11 cellular contexts compared by ENCODE assay signal in genomic region chr7:145276118-145276517, GRCh38.
"Had no signal": no experiment of that assay in that cellular context is flagged by ENCODE, and none has a peak within 500 bp of the region (broad histone marks: within the 10 kb centered on the region; RNA-seq: fewer than 3 reads in every experiment).

No MANE protein-coding gene starts in this region.

- ATAC-seq: GM23338, HCT116 had no signal

- H3K36me3 ChIP-seq: HAP-1 had no signal

- FAIRE-seq: H1, H54 had no signal

- H2AFZ ChIP-seq: GM23248, GM23338 had no signal

- DNase-seq: GM23248, GOT3, H7, H9, HCEC 1CT, HFFc6 had no signal

- H3K9ac ChIP-seq: GM23248 had no signal

- H3K9me3 ChIP-seq: HAP-1 had no signal

- H3K4me3 ChIP-seq: GM23248, GM23338, HAP-1 had no signal

- H3K4me2 ChIP-seq: GM23338 had no signal

- H3K27ac ChIP-seq: GM23248 had no signal

- H3K4me1 ChIP-seq: HAP-1 had no signal
